8 cellular contexts compared by ENCODE assay signal in genomic region chr2:25362564-25363145, GRCh38. TPM values are rescaled to one million over a fixed set of nuclear protein-coding genes. Genes with fewer than 3 reads are reported as not detected.
A peak's percentile ranks its signal among the peaks of the same experiment; 100 is the strongest.
DNase-seq lines count a peak whose midpoint lies in the region; ATAC-seq and TF ChIP-seq lines count a peak whose summit lies in the region.

No MANE protein-coding gene starts in this region.

- ATAC-seq in HG02571 (IDR thresholded peaks at IDR 0.05; ENCODE audit: unreplicated experiment) (peak; percentile 52), foreskin keratinocyte (peak; percentile 2)

- DNase-seq in NCI-H146 (lab: John Stamatoyannopoulos, UW), result peak; percentile 37
- peak; percentile 78 for DNase-seq in activated T-cell treated with anti-CD3 and anti-CD28 coated beads, Interleukin-2, amount 50 U/mL, for 24 hours
- DNase-seq in foreskin keratinocyte, result no peak
- DNase-seq in skeletal muscle cell (ENCODE audit: low read depth), result no peak
- no peak for DNase-seq in T1000 (lab: John Stamatoyannopoulos, UW)
- DNase-seq in NCI-H1092 (lab: John Stamatoyannopoulos, UW), result no peak

- peak overlapping the region; percentile 83 for H3K4me3 Mint-ChIP-seq in activated T-cell treated with anti-CD3 and anti-CD28 coated beads, Interleukin-2, amount 50 U/mL, for 24 hours

- no peaks in the 10 kb centered on the region for H3K27me3 Mint-ChIP-seq in activated T-cell treated with anti-CD3 and anti-CD28 coated beads, Interleukin-2, amount 50 U/mL, for 24 hours

- TF ChIP-seq POLR2A in GM15510 (IDR thresholded peaks at IDR 0.05; ENCODE audit: borderline replicate concordance, extremely low read depth, insufficient read length), result peak; percentile 60

- peak overlapping the region; percentile 98 for H3K27ac Mint-ChIP-seq in activated T-cell treated with anti-CD3 and anti-CD28 coated beads, Interleukin-2, amount 50 U/mL, for 24 hours

- H3K27ac ChIP-seq in foreskin keratinocyte, result peak overlapping the region; percentile 3

- TF ChIP-seq CTCF in foreskin keratinocyte (conservative IDR thresholded peaks at IDR 0.05), result no peak

- peak overlapping the region; percentile 28 for H3K4me3 ChIP-seq in skeletal muscle cell (ENCODE audit: low read depth, low read length)

- peaks cover 9% of the 10 kb centered on the region for H3K4me1 ChIP-seq in foreskin keratinocyte

- H3K9me3 Mint-ChIP-seq in activated T-cell treated with anti-CD3 and anti-CD28 coated beads, Interleukin-2, amount 50 U/mL, for 24 hours, result no peaks in the 10 kb centered on the region

- peaks cover 21% of the 10 kb centered on the region for H3K4me1 Mint-ChIP-seq in activated T-cell treated with anti-CD3 and anti-CD28 coated beads, Interleukin-2, amount 50 U/mL, for 24 hours (ENCODE audit: low read depth)

- no peaks in the 10 kb centered on the region for H3K36me3 Mint-ChIP-seq in activated T-cell treated with anti-CD3 and anti-CD28 coated beads, Interleukin-2, amount 50 U/mL, for 24 hours (ENCODE audit: low read depth)

- H3K27me3 ChIP-seq in foreskin keratinocyte, result no peaks in the 10 kb centered on the region

RNA-seq across cellular contexts. Expression of gene DNMT3A, which starts 20.9 kb away (rescaled TPM):
- 6.6 and 8.0 TPM in 2 replicates for total RNA-seq in foreskin keratinocyte
- polyA plus RNA-seq in foreskin keratinocyte, result 3.0 and 3.2 TPM in 2 replicates

Comparison
In these comparisons a context has a peak if more than half of its experiments do, and no peak if none do; other contexts are left out.
1. DNase-seq: peak in NCI-H146 (single experiment) and activated T-cell treated with anti-CD3 and anti-CD28 coated beads, Interleukin-2, amount 50 U/mL, for 24 hours (single experiment); none in foreskin keratinocyte (0 of 2), skeletal muscle cell (single experiment), T1000 (single experiment) and NCI-H1092 (single experiment).